In genomic region chr2:45237128-45237527, GRCh38 we compare ENCODE assay signal across 15 cellular contexts.
DNase-seq lines count a peak whose midpoint lies in the region; ATAC-seq and TF ChIP-seq lines count a peak whose summit lies in the region.
"Had no signal": no experiment of that assay in that cellular context is flagged by ENCODE, and none has a peak within 500 bp of the region (broad histone marks: within the 10 kb centered on the region; RNA-seq: fewer than 3 reads in every experiment).

No MANE protein-coding gene starts in this region.

- BruUV-seq in OCI-LY7 (replicated peaks; lab: Mats Ljungman, UMichigan): no TSS peak

- 48 to 54% methylated on average over 9 of the region's 9 CpGs for WGBS in heart right ventricle, 2 donors

- TF ChIP-seq CTCF in heart right ventricle (IDR thresholded peaks at IDR 0.05): no peak
- TF ChIP-seq CTCF in OCI-LY7 (conservative IDR thresholded peaks at IDR 0.05; ENCODE audit: low read length): no peak
- no peak for TF ChIP-seq CTCF in GM20000 (IDR thresholded peaks at IDR 0.05; ENCODE audit: extremely low read depth, missing control alignments)

- POLR2A ChIA-PET in OCI-LY7 (lab: Charles Lee): no interaction called here
- POLR2A ChIA-PET in HEK293T (lab: Yijun Ruan, JAX): no interaction called here

- ATAC-seq in heart right ventricle: peak in 6 of 8 donors; percentile 12 to 53 (median 27)
- no peak for ATAC-seq in Right ventricle myocardium inferior
- ATAC-seq in GM21717 (IDR thresholded peaks at IDR 0.05; ENCODE audit: unreplicated experiment): no peak
- ATAC-seq: activated CD8-positive, alpha-beta T cell treated with anti-CD3 and anti-CD28 coated beads, Interleukin-2, amount 10 ng/mL, durations not matched to agents 7 days and 5 days had no signal

- no peak overlapping the region for H3K4me2 ChIP-seq in OCI-LY7 (ENCODE audit: low read length)

- CTCF ChIA-PET in OCI-LY7 (lab: Charles Lee; ENCODE audit: unreplicated experiment): no interaction called here
- CTCF ChIA-PET in HEK293T (lab: Yijun Ruan, JAX): no interaction called here

- H3K9me3 ChIP-seq in heart right ventricle: no peaks in the 10 kb centered on the region
- H3K9me3 ChIP-seq in OCI-LY7 (ENCODE audit: low read length): peaks cover 3% of the 10 kb centered on the region; the same call in 1 of the 2 replicates

- H3K79me2 ChIP-seq in OCI-LY7 (ENCODE audit: insufficient read depth, low read depth, low read length): no peaks in the 10 kb centered on the region

- peak overlapping the region in 3 of 10 donors; percentile 11 to 23 (median 14) for H3K27ac ChIP-seq in heart right ventricle
- H3K27ac ChIP-seq in OCI-LY7 (ENCODE audit: low read depth, low read length, poor library complexity, severe bottlenecking): no peak overlapping the region

- H2AFZ ChIP-seq in OCI-LY7 (ENCODE audit: low read length): peak overlapping the region; percentile 23; the same call in 1 of the 2 replicates

- intact Hi-C loops in heart right ventricle (cut with DNase I) (no loop called here), Right ventricle myocardium inferior (cut with DNase I) (no loop called here), OCI-LY7 (cut with micrococcal nuclease; ENCODE audit: unreplicated experiment) (no loop called here)

- no peaks in the 10 kb centered on the region for H3K9me2 ChIP-seq in OCI-LY7 (ENCODE audit: insufficient read depth, low read length)

- no peaks in the 10 kb centered on the region for H3K27me3 ChIP-seq in heart right ventricle

- H3K4me3 ChIP-seq in heart right ventricle (no peak overlapping the region), OCI-LY7 (ENCODE audit: low read depth, low read length, poor library complexity, severe bottlenecking) (no peak overlapping the region)

- H4K20me1 ChIP-seq in OCI-LY7 (ENCODE audit: insufficient read depth, low read length): no peaks in the 10 kb centered on the region

- H3K36me3 ChIP-seq in heart right ventricle: no peaks in the 10 kb centered on the region
- H3K36me3 ChIP-seq in OCI-LY7 (ENCODE audit: insufficient read depth, low read length): no peaks in the 10 kb centered on the region

- H3K4me1 ChIP-seq in heart right ventricle (peaks cover 0 to 31% (median 18%) of the 10 kb centered on the region in 9 donors), OCI-LY7 (ENCODE audit: insufficient read depth, low read length, poor library complexity, severe bottlenecking) (peaks cover 18% of the 10 kb centered on the region)

- DNase-seq in heart right ventricle (no peak), Right ventricle myocardium inferior (ENCODE audit: missing footprints) (no peak), OCI-LY7 (ENCODE audit: low spot score) (no peak), dermis blood vessel endothelial cell (peak; percentile 17), HEK293T (ENCODE audit: extremely low spot score) (no peak), H4 (ENCODE audit: low spot score) (no peak), GM20000 (ENCODE audit: low spot score) (no peak)
- DNase-seq: activated CD8-positive, alpha-beta T cell treated with anti-CD3 and anti-CD28 coated beads, Interleukin-2, amount 10 ng/mL, durations not matched to agents 7 days and 5 days; effector CD4-positive, alpha-beta T cell; NCI-H1092 treated with DMSO at 0.1 percent for 48 hours; NCI-H446 treated with DMSO at 0.1 percent for 48 hours; small intestine; stimulated activated naive CD4-positive, alpha-beta T cell treated with Interleukin-2 at 50 U/mL for 16 hours; T1000 had no signal

TF ChIP-seq in HEK293T, 16 proteins besides CTCF, POLR2A, EP300 and RAD21:
- TF ChIP-seq ZNF384 (IDR thresholded peaks at IDR 0.05): no peak
- no peak for TF ChIP-seq FOXM1 (IDR thresholded peaks at IDR 0.05; ENCODE audit: borderline replicate concordance)
- TF ChIP-seq, protein P1, sequence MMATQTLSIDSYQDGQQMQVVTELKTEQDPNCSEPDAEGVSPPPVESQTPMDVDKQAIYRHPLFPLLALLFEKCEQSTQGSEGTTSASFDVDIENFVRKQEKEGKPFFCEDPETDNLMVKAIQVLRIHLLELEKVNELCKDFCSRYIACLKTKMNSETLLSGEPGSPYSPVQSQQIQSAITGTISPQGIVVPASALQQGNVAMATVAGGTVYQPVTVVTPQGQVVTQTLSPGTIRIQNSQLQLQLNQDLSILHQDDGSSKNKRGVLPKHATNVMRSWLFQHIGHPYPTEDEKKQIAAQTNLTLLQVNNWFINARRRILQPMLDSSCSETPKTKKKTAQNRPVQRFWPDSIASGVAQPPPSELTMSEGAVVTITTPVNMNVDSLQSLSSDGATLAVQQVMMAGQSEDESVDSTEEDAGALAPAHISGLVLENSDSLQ (IDR thresholded peaks at IDR 0.05): no peak
- TF ChIP-seq ARNT (IDR thresholded peaks at IDR 0.05): no peak
- TF ChIP-seq SUZ12 (IDR thresholded peaks at IDR 0.05): no peak
- TF ChIP-seq NFRKB (IDR thresholded peaks at IDR 0.05): no peak
- TF ChIP-seq SP1 (IDR thresholded peaks at IDR 0.05): no peak
- TF ChIP-seq BHLHE40 (IDR thresholded peaks at IDR 0.05; ENCODE audit: borderline replicate concordance): no peak
- TF ChIP-seq LEF1 (IDR thresholded peaks at IDR 0.05; ENCODE audit: borderline replicate concordance): no peak
- TF ChIP-seq L3MBTL2 (conservative IDR thresholded peaks at IDR 0.05): no peak

Comparison
In these comparisons a context has a peak if more than half of its experiments do, and no peak if none do; other contexts are left out.
1. ATAC-seq: peak in heart right ventricle (6 of 8); none in Right ventricle myocardium inferior (single experiment) and GM21717 (single experiment).